ENCODE assay signal across 1 cellular context in the genomic region with DNA sequence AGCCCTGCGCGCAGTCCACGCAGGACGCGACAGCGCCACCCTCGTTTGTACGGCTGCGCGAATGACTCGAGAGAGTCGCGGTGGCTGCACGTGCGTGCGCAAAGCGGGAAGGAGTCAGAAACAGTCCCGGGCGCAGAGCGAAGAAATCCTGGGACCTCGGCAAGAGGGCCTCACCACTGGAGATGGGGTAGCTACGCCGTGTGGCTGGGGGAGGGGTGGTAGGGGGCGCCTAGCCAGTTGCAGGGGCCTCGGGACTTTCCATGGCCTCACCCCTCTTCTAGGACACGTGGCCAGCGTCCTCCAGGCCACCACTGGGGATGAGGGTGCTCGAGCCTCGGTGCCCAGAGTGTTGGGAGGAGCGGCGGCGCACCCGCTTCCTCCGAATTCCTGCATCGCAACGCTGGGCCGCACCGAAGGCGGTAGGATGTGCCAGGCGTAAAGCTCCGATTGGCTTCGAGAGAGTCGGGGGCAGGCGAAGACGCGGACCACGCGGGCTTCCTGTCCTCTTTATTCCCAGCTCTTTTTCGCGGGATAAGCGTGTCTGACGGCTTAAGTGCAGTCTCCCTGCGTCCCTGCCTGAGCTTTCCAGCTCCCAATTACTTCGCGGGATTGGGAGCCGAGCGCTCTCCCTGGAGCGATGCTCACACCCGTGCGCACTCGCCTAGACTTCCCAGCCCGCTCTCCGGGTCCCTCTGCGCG.
TF ChIP-seq lines count a peak whose summit lies in the region.

No MANE protein-coding gene starts in this region.

TF ChIP-seq in SK-N-SH, 30 proteins besides CTCF, POLR2A, EP300 and RAD21 (continued from another document):
- TF ChIP-seq, protein P1, sequence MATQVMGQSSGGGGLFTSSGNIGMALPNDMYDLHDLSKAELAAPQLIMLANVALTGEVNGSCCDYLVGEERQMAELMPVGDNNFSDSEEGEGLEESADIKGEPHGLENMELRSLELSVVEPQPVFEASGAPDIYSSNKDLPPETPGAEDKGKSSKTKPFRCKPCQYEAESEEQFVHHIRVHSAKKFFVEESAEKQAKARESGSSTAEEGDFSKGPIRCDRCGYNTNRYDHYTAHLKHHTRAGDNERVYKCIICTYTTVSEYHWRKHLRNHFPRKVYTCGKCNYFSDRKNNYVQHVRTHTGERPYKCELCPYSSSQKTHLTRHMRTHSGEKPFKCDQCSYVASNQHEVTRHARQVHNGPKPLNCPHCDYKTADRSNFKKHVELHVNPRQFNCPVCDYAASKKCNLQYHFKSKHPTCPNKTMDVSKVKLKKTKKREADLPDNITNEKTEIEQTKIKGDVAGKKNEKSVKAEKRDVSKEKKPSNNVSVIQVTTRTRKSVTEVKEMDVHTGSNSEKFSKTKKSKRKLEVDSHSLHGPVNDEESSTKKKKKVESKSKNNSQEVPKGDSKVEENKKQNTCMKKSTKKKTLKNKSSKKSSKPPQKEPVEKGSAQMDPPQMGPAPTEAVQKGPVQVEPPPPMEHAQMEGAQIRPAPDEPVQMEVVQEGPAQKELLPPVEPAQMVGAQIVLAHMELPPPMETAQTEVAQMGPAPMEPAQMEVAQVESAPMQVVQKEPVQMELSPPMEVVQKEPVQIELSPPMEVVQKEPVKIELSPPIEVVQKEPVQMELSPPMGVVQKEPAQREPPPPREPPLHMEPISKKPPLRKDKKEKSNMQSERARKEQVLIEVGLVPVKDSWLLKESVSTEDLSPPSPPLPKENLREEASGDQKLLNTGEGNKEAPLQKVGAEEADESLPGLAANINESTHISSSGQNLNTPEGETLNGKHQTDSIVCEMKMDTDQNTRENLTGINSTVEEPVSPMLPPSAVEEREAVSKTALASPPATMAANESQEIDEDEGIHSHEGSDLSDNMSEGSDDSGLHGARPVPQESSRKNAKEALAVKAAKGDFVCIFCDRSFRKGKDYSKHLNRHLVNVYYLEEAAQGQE (IDR thresholded peaks at IDR 0.05; ENCODE audit: low read depth, low read length), result no peak
- TF ChIP-seq, protein P2, sequence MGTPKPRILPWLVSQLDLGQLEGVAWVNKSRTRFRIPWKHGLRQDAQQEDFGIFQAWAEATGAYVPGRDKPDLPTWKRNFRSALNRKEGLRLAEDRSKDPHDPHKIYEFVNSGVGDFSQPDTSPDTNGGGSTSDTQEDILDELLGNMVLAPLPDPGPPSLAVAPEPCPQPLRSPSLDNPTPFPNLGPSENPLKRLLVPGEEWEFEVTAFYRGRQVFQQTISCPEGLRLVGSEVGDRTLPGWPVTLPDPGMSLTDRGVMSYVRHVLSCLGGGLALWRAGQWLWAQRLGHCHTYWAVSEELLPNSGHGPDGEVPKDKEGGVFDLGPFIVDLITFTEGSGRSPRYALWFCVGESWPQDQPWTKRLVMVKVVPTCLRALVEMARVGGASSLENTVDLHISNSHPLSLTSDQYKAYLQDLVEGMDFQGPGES (IDR thresholded peaks at IDR 0.05; ENCODE audit: low read depth, low read length), result no peak
- TF ChIP-seq TAF1 (IDR thresholded peaks at IDR 0.05; ENCODE audit: borderline replicate concordance, low read depth, low read length) (no peak), NFIC (IDR thresholded peaks at IDR 0.05; ENCODE audit: borderline replicate concordance) (no peak), TCF12 (IDR thresholded peaks at IDR 0.05) (no peak), MEF2A (IDR thresholded peaks at IDR 0.05; ENCODE audit: borderline replicate concordance, low read depth) (no peak), JUND (IDR thresholded peaks at IDR 0.05) (no peak)
